15 cellular contexts compared by ENCODE assay signal in the genomic region with DNA sequence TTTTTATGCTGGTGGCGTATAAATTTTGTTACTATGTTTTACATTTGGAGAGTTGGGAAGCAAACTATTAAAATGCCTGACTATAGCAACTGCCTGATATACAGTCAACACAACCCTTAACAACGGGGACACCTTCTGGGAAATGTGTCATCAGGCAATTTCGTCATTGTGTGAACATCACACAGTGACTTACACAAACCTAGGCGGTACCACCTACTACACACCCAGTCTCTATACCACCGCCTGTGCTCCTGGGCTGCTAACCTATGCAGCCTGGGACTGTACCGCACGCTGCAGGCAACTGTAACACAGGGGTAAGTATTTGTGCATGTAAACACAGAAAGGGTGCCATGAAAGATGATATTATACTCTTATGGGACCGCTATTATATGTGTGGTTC. TPM values are rescaled to one million over a fixed set of nuclear protein-coding genes. Genes with fewer than 3 reads are reported as not detected.
A peak's percentile ranks its signal among the peaks of the same experiment; 100 is the strongest.
DNase-seq lines count a peak whose midpoint lies in the region; ATAC-seq and TF ChIP-seq lines count a peak whose summit lies in the region.
"Had no signal": no experiment of that assay in that cellular context is flagged by ENCODE, and none has a peak within 500 bp of the region (broad histone marks: within the 10 kb centered on the region; RNA-seq: fewer than 3 reads in every experiment).

No MANE protein-coding gene starts in this region.

- BruUV-seq in IMR-90 (replicated peaks; lab: Mats Ljungman, UMichigan): no TSS peak
- no TSS peak for BruUV-seq in mammary epithelial cell (replicated peaks; lab: Mats Ljungman, UMichigan)

- no peak for TF ChIP-seq RAD21 in IMR-90 (IDR thresholded peaks at IDR 0.05; ENCODE audit: low read length)

- H2AK9ac ChIP-seq in IMR-90 (replicated peaks; ENCODE audit: low read depth, low read length, poor library complexity): no peak overlapping the region

- TF ChIP-seq CTCF in IMR-90 (conservative IDR thresholded peaks at IDR 0.05; ENCODE audit: low read depth, low read length) (no peak), mammary epithelial cell (conservative IDR thresholded peaks at IDR 0.05 in 1 of 2, IDR thresholded peaks at IDR 0.05 in 1 of 2; ENCODE audit: extremely low read depth in 1 of 2, insufficient read depth in 1 of 2, low read depth in 1 of 2, low read length in 2 of 2) (no peak), nephron (IDR thresholded peaks at IDR 0.05; ENCODE audit: unreplicated experiment in 3 of 3) (no peak), chondrocyte (IDR thresholded peaks at IDR 0.05) (no peak)

- DNase-seq in DMS53 (lab: John Stamatoyannopoulos, UW): peak; percentile 70
- no peak for DNase-seq in DMS53 treated with DMSO at 0.1 percent for 48 hours (lab: John Stamatoyannopoulos, UW; ENCODE audit: unreplicated experiment)
- DNase-seq in IMR-90: no peak
- peak; percentile 78 for DNase-seq in mammary epithelial cell
- no peak for DNase-seq in COR-L47 (lab: John Stamatoyannopoulos, UW)
- no peak for DNase-seq in NCI-H1436 (lab: John Stamatoyannopoulos, UW)
- no peak for DNase-seq in chondrocyte (ENCODE audit: low spot score)
- DNase-seq: DND-41; stimulated activated CD4-positive, alpha-beta T cell treated with anti-CD3 and anti-CD28 coated beads, Interleukin-15, amount 100 ng/mL, for 24 hours; T-helper 9 cell had no signal

- no peak overlapping the region for H2AFZ ChIP-seq in IMR-90 (replicated peaks; ENCODE audit: low read length, poor library complexity)
- no peak overlapping the region for H2AFZ ChIP-seq in mammary epithelial cell (ENCODE audit: low read depth, low read length)

- H2BK20ac ChIP-seq in IMR-90 (ENCODE audit: low read depth, low read length): no peak overlapping the region

- no peak overlapping the region for H3K18ac ChIP-seq in IMR-90 (ENCODE audit: low read depth, low read length)

- no peak for TF ChIP-seq POLR2A in IMR-90 (IDR thresholded peaks at IDR 0.05; ENCODE audit: low read depth, low read length)

- no peak overlapping the region for H3K9ac ChIP-seq in IMR-90 (ENCODE audit: low read depth, low read length)
- no peak overlapping the region for H3K9ac ChIP-seq in mammary epithelial cell (ENCODE audit: insufficient read depth, low read length)

- H3K36me3 Mint-ChIP-seq in nephron (ENCODE audit: low read depth) (no peaks in the 10 kb centered on the region), chondrocyte (ENCODE audit: low read depth) (no peaks in the 10 kb centered on the region)
- H3K36me3 Mint-ChIP-seq: stimulated activated memory B cell treated with anti-CD40 and anti-IgM and Interleukin-4, amounts not matched to agents 10 μg/mL and 1 μg/mL and 100 μg/mL, for 72 hours had no signal

- H3K4me3 Mint-ChIP-seq in nephron: peak overlapping the region in 1 of 3 experiments; percentile 16
- H3K4me3 Mint-ChIP-seq in chondrocyte (ENCODE audit: unreplicated experiment): no peak overlapping the region
- H3K4me3 Mint-ChIP-seq: stimulated activated memory B cell treated with anti-CD40 and anti-IgM and Interleukin-4, amounts not matched to agents 10 μg/mL and 1 μg/mL and 100 μg/mL, for 72 hours had no signal

- no peak overlapping the region for H3K56ac ChIP-seq in IMR-90 (ENCODE audit: extremely low read depth, insufficient read depth, low read length)

- H3K79me1 ChIP-seq in IMR-90 (ENCODE audit: low read depth in 1 of 2, low read length in 2 of 2): no peaks in the 10 kb centered on the region; a peak in 1 of 4 replicates

- H4K20me1 ChIP-seq in IMR-90 (ENCODE audit: insufficient read depth, low read length) (no peaks in the 10 kb centered on the region), mammary epithelial cell (ENCODE audit: insufficient read depth, low read length) (no peaks in the 10 kb centered on the region)

- H3K27ac Mint-ChIP-seq in nephron (peak overlapping the region in 2 of 3 experiments; percentile 17 to 51), chondrocyte (ENCODE audit: unreplicated experiment) (no peak overlapping the region)
- H3K27ac Mint-ChIP-seq: stimulated activated memory B cell treated with anti-CD40 and anti-IgM and Interleukin-4, amounts not matched to agents 10 μg/mL and 1 μg/mL and 100 μg/mL, for 72 hours had no signal

- H3K9me1 ChIP-seq in IMR-90 (ENCODE audit: insufficient read depth, low read length): no peaks in the 10 kb centered on the region

- CTCF ChIA-PET in IMR-90 (lab: Yijun Ruan, JAX) (no interaction called here), mammary epithelial cell (lab: Charles Lee; ENCODE audit: low non-redundant PET) (no interaction called here)

- no peak overlapping the region for H4K5ac ChIP-seq in IMR-90 (ENCODE audit: low read depth, low read length)

- H3K27me3 ChIP-seq in IMR-90 (ENCODE audit: control insufficient read depth, insufficient read depth, low read length) (peaks cover 10% of the 10 kb centered on the region; the same call in 1 of the 2 replicates), mammary epithelial cell (ENCODE audit: insufficient read depth, low read length) (no peaks in the 10 kb centered on the region)
- H3K27me3 ChIP-seq: cardiac muscle cell had no signal

- no peak for ATAC-seq in IMR-90 (ENCODE audit: low read depth)
- ATAC-seq: stimulated activated memory B cell treated with anti-CD40 and anti-IgM and Interleukin-4, amounts not matched to agents 10 μg/mL and 1 μg/mL and 100 μg/mL, for 72 hours had no signal

- H3K36me3 ChIP-seq in IMR-90 (ENCODE audit: control insufficient read depth, insufficient read depth, low read length) (no peaks in the 10 kb centered on the region), mammary epithelial cell (ENCODE audit: insufficient read depth, low read length) (no peaks in the 10 kb centered on the region)
- H3K36me3 ChIP-seq: cardiac muscle cell had no signal

- in situ Hi-C loops in IMR-90 (cut with MboI; ENCODE audit: low sequenced_read_pairs) (no loop called here), mammary epithelial cell (cut with MboI; ENCODE audit: low sequenced_read_pairs in 2 of 2) (no loop called here)

- POLR2A ChIA-PET in IMR-90 (lab: Charles Lee; ENCODE audit: unreplicated experiment): no interaction called here

- H3K4me1 ChIP-seq in IMR-90 (ENCODE audit: control insufficient read depth, insufficient read depth, low read length): peaks cover 4% of the 10 kb centered on the region; the same call in 1 of the 2 replicates
- peaks cover 34% of the 10 kb centered on the region for H3K4me1 ChIP-seq in mammary epithelial cell (ENCODE audit: insufficient read depth, low read length)

- H3K27me3 Mint-ChIP-seq in nephron (ENCODE audit: low read depth): peaks cover 10% of the 10 kb centered on the region
- peaks cover 2% of the 10 kb centered on the region for H3K27me3 Mint-ChIP-seq in chondrocyte (ENCODE audit: low read depth)
- H3K27me3 Mint-ChIP-seq: stimulated activated memory B cell treated with anti-CD40 and anti-IgM and Interleukin-4, amounts not matched to agents 10 μg/mL and 1 μg/mL and 100 μg/mL, for 72 hours had no signal

- H3K14ac ChIP-seq in IMR-90 (replicated peaks; ENCODE audit: low read depth, low read length): no peak overlapping the region

- no peak overlapping the region for H2BK5ac ChIP-seq in IMR-90 (ENCODE audit: low read depth, low read length, poor library complexity, severe bottlenecking)

- WGBS in IMR-90 (ENCODE audit: extremely low coverage in 2 of 2, insufficient read length in 1 of 2), 2 experiments: no CpG with 5 or more reads among the region's 8 CpGs
- 75% methylated on average over 8 of the region's 8 CpGs for whole genome bisulfite sequencing in mammary epithelial cell (ENCODE audit: low coverage, missing lambda C conversion rate)

- H2BK15ac ChIP-seq in IMR-90 (ENCODE audit: low read depth, low read length): no peak overlapping the region

- H3K4ac ChIP-seq in IMR-90 (ENCODE audit: low read depth, low read length): no peak overlapping the region

- H4K91ac ChIP-seq in IMR-90 (ENCODE audit: insufficient read depth, low read depth, low read length): no peak overlapping the region

- no peak overlapping the region for H3K27ac ChIP-seq in IMR-90 (ENCODE audit: insufficient read depth, low read length)
- no peak overlapping the region for H3K27ac ChIP-seq in mammary epithelial cell (ENCODE audit: insufficient read depth, low read depth, low read length)
- H3K27ac ChIP-seq: 22Rv1, cardiac muscle cell had no signal

- H3K4me2 ChIP-seq in IMR-90 (ENCODE audit: low read depth, low read length) (no peak overlapping the region), mammary epithelial cell (ENCODE audit: insufficient read depth, low read depth, low read length) (no peak overlapping the region)

- H3K4me1 Mint-ChIP-seq in nephron (peaks cover 3% of the 10 kb centered on the region), chondrocyte (ENCODE audit: low read depth) (peaks cover 8% of the 10 kb centered on the region)

- no peaks in the 10 kb centered on the region for H3K79me2 ChIP-seq in mammary epithelial cell (ENCODE audit: insufficient read depth, low read length)

- H3K4me3 ChIP-seq in IMR-90 (ENCODE audit: insufficient read depth, low read depth, low read length) (no peak overlapping the region), mammary epithelial cell (replicated peaks in 1 of 3; ENCODE audit: insufficient read depth in 1 of 3, low read depth in 2 of 3, low read length in 3 of 3) (no peak overlapping the region)
- H3K4me3 ChIP-seq: cardiac muscle cell had no signal

- no peak overlapping the region for H4K8ac ChIP-seq in IMR-90 (ENCODE audit: low read depth in 2 of 2, low read length in 2 of 2)

- no peak overlapping the region for H3K23ac ChIP-seq in IMR-90 (ENCODE audit: low read depth, low read length)

- H3K9me3 ChIP-seq in IMR-90 (ENCODE audit: control insufficient read depth, insufficient read depth, low read length) (no peaks in the 10 kb centered on the region), mammary epithelial cell (replicated peaks; ENCODE audit: insufficient read depth, low read length) (no peaks in the 10 kb centered on the region)

- no peak overlapping the region for H2BK120ac ChIP-seq in IMR-90 (ENCODE audit: low read depth, low read length)

- H3K9me3 Mint-ChIP-seq in nephron: no peaks in the 10 kb centered on the region
- H3K9me3 Mint-ChIP-seq in chondrocyte (ENCODE audit: low read depth): no peaks in the 10 kb centered on the region
- H3K9me3 Mint-ChIP-seq: stimulated activated memory B cell treated with anti-CD40 and anti-IgM and Interleukin-4, amounts not matched to agents 10 μg/mL and 1 μg/mL and 100 μg/mL, for 72 hours had no signal

- H2AK5ac ChIP-seq in IMR-90 (ENCODE audit: low read depth, low read length): no peak overlapping the region

- dilution Hi-C loops in IMR-90 (cut with HindIII; ENCODE audit: low sequenced_read_pairs, unreplicated experiment): no loop called here
- dilution Hi-C loops in mammary epithelial cell (cut with HindIII; ENCODE audit: low sequenced_read_pairs): no loop called here

- intact Hi-C loops in IMR-90 (cut with micrococcal nuclease) (no loop called here), mammary epithelial cell (cut with micrococcal nuclease) (no loop called here)

RNA-seq across cellular contexts. Expression of a gene that starts 1.3 kb away (rescaled TPM):
- not detected in 2 replicates for total RNA-seq in IMR-90 (2012; rRNA removed)
- not detected in 2 replicates for polyA plus RNA-seq in IMR-90 (2012; rRNA removed)
- not detected in 2 replicates for polyA plus RNA-seq in IMR-90 (2012; cell fraction: cytosol; rRNA removed)
- polyA plus RNA-seq in IMR-90 (2012; cell fraction: nucleus; rRNA removed; ENCODE audit: low replicate concordance): 0.07 TPM in 2 replicates
- under 1 TPM; under 0.01 to 0.21 TPM for total RNA-seq in mammary epithelial cell
- 0.01 TPM for polyA plus RNA-seq in mammary epithelial cell
- polyA minus RNA-seq in mammary epithelial cell: not detected
- 0.40 to 1.5 TPM (median 0.46 TPM) in 3 replicates for total RNA-seq in chondrocyte
- polyA plus RNA-seq: fibroblast of lung had no signal

RNA-seq across cellular contexts. Expression of a gene that starts 10.6 kb away (rescaled TPM):
- total RNA-seq in IMR-90 (2012; rRNA removed): 0.54 and 0.83 TPM in 2 replicates
- polyA plus RNA-seq in IMR-90 (2012; rRNA removed): 12.4 and 13.2 TPM in 2 replicates
- 5.9 and 12.1 TPM in 2 replicates for polyA plus RNA-seq in IMR-90 (2012; cell fraction: cytosol; rRNA removed)
- 56.1 and 127 TPM in 2 replicates for polyA plus RNA-seq in IMR-90 (2012; cell fraction: nucleus; rRNA removed; ENCODE audit: low replicate concordance)
- 10 to 100 TPM in 1 of 2 donors, 1 to 10 TPM in 1; 5.5 to 29.1 TPM for total RNA-seq in mammary epithelial cell
- 7.9 TPM for polyA plus RNA-seq in mammary epithelial cell
- 10.3 TPM for polyA minus RNA-seq in mammary epithelial cell
- 21.9 to 24.7 TPM (median 24.3 TPM) in 3 replicates for total RNA-seq in chondrocyte

Comparison
In these comparisons a context has a peak if more than half of its experiments do, and no peak if none do; other contexts are left out.
1. DNase-seq: peak in DMS53 (single experiment) and mammary epithelial cell (single experiment); none in DMS53 treated with DMSO at 0.1 percent for 48 hours (single experiment), IMR-90 (single experiment), COR-L47 (single experiment), NCI-H1436 (single experiment) and chondrocyte (single experiment).